In genomic region chr6:144325232-144325631, GRCh38 we compare ENCODE assay signal across 17 cellular contexts. TPM values are rescaled to one million over a fixed set of nuclear protein-coding genes. Genes with fewer than 3 reads are reported as not detected.
DNase-seq lines count a peak whose midpoint lies in the region; ATAC-seq and TF ChIP-seq lines count a peak whose summit lies in the region.
"Had no signal": no experiment of that assay in that cellular context is flagged by ENCODE, and none has a peak within 500 bp of the region (broad histone marks: within the 10 kb centered on the region; RNA-seq: fewer than 3 reads in every experiment).

No MANE protein-coding gene starts in this region.

- peaks cover 54% of the 10 kb centered on the region for H3K4me1 Mint-ChIP-seq in endothelial cell (ENCODE audit: unreplicated experiment)

- H3K9me3 ChIP-seq in HEK293 (ENCODE audit: control insufficient read depth, insufficient read depth, low read depth, low read length) (no peaks in the 10 kb centered on the region), HUES64 (ENCODE audit: insufficient read depth, low read depth, low read length) (no peaks in the 10 kb centered on the region)

- H3K4me3 Mint-ChIP-seq in endothelial cell (ENCODE audit: unreplicated experiment): no peak overlapping the region
- H3K4me3 Mint-ChIP-seq: CD4-positive, alpha-beta memory T cell; H9; HFFc6 had no signal

- H3K36me3 Mint-ChIP-seq in endothelial cell (ENCODE audit: low read depth, unreplicated experiment): peaks cover 5% of the 10 kb centered on the region
- H3K36me3 Mint-ChIP-seq: CD4-positive, alpha-beta memory T cell had no signal

- H3K4me1 ChIP-seq in HEK293 (ENCODE audit: control insufficient read depth, insufficient read depth, low read length) (peaks cover 9% of the 10 kb centered on the region), HUES64 (ENCODE audit: insufficient read depth, low read length) (peaks cover 75% of the 10 kb centered on the region)

- H3K9me3 Mint-ChIP-seq in endothelial cell (ENCODE audit: unreplicated experiment): no peaks in the 10 kb centered on the region
- H3K9me3 Mint-ChIP-seq: CD4-positive, alpha-beta memory T cell; H9; HFFc6 had no signal

- H3K4me3 ChIP-seq in HEK293 (ENCODE audit: low read depth, low read length) (no peak overlapping the region), HUES64 (ENCODE audit: low read length) (no peak overlapping the region)

- WGBS in HUES64: 92% methylated on average over 1 of the region's 1 CpG

- POLR2A ChIA-PET in HEK293 (lab: Yijun Ruan, JAX): no interaction called here

- no peak overlapping the region for H3K9ac ChIP-seq in HUES64 (ENCODE audit: low read depth, low read length)

- H3K27me3 Mint-ChIP-seq in endothelial cell (ENCODE audit: unreplicated experiment): peaks cover 4% of the 10 kb centered on the region
- H3K27me3 Mint-ChIP-seq: CD4-positive, alpha-beta memory T cell had no signal

- no peak for ATAC-seq in GM21529 (IDR thresholded peaks at IDR 0.05; ENCODE audit: unreplicated experiment)
- ATAC-seq: HCT116 had no signal

- TF ChIP-seq CTCF in HEK293 (tag by site-specific recombination; IDR thresholded peaks at IDR 0.05) (no peak), endothelial cell (IDR thresholded peaks at IDR 0.05; ENCODE audit: unreplicated experiment) (no peak)

- H3K27me3 ChIP-seq in HUES64 (ENCODE audit: insufficient read depth, low read length): no peaks in the 10 kb centered on the region

- CTCF ChIA-PET in HEK293 (lab: Yijun Ruan, JAX): no interaction called here

- DNase-seq in endothelial cell (ENCODE audit: low spot score): no peak
- DNase-seq in OCI-M1 (lab: John Stamatoyannopoulos, UW): no peak
- DNase-seq in NCI-H748 (lab: John Stamatoyannopoulos, UW; ENCODE audit: unreplicated experiment): no peak
- DNase-seq: C1 segment of cervical spinal cord; Calu3; CD4-positive, alpha-beta memory T cell; COR-L47; DMS53; DMS79 treated with DMSO at 0.1 percent for 48 hours; GF-D8; H9; HFFc6 had no signal

- no peak overlapping the region for H3K27ac ChIP-seq in HEK293 (ENCODE audit: extremely low read depth, low read depth, low read length)
- H3K27ac ChIP-seq in HUES64 (ENCODE audit: low read depth, low read length): peak overlapping the region; percentile 38; the same call in 1 of the 2 replicates

- H3K27ac Mint-ChIP-seq in endothelial cell (ENCODE audit: unreplicated experiment): peak overlapping the region; percentile 24
- H3K27ac Mint-ChIP-seq: HFFc6 had no signal

- H3K36me3 ChIP-seq in HEK293 (ENCODE audit: control insufficient read depth in 2 of 2, insufficient read depth in 1 of 2, low read length in 2 of 2) (no peaks in the 10 kb centered on the region), HUES64 (ENCODE audit: insufficient read depth, low read length) (no peaks in the 10 kb centered on the region)

TF ChIP-seq in HEK293, 187 proteins besides CTCF, POLR2A, EP300 and RAD21:
- TF ChIP-seq ZNF132 (tag by site-specific recombination; IDR thresholded peaks at IDR 0.05; ENCODE audit: borderline replicate concordance): no peak
- TF ChIP-seq SCRT1 (tag by site-specific recombination; IDR thresholded peaks at IDR 0.05; ENCODE audit: borderline replicate concordance): no peak
- TF ChIP-seq ZNF292 (tag by site-specific recombination; IDR thresholded peaks at IDR 0.05; ENCODE audit: borderline replicate concordance, low read depth): no peak
- TF ChIP-seq ZNF121 (tag by site-specific recombination; IDR thresholded peaks at IDR 0.05): no peak
- TF ChIP-seq SETDB1 (IDR thresholded peaks at IDR 0.05; ENCODE audit: insufficient read length, low read length): peak; percentile 52
- no peak for TF ChIP-seq ELK4 (IDR thresholded peaks at IDR 0.05; ENCODE audit: borderline replicate concordance, low read depth, low read length)
- TF ChIP-seq ZNF433 (tag by site-specific recombination; IDR thresholded peaks at IDR 0.05; ENCODE audit: low read depth): no peak
- TF ChIP-seq ZFP3 (tag by site-specific recombination; IDR thresholded peaks at IDR 0.05; ENCODE audit: low read depth): no peak
TF ChIP-seq in HEK293: peak in this region for 1.

RNA-seq across cellular contexts. Expression of gene UTRN, which starts 40.1 kb away (rescaled TPM):
- polyA plus RNA-seq in HUES64 (2013, experiment 1 of 2): 19.5 TPM
- polyA plus RNA-seq in HUES64 (2013, experiment 2 of 2): 25.1 TPM
- 164 TPM for total RNA-seq in endothelial cell (ENCODE audit: unreplicated experiment)
- total RNA-seq: G401 had no signal
